Comparison of ENCODE assay signal across 33 cellular contexts in the genomic region with DNA sequence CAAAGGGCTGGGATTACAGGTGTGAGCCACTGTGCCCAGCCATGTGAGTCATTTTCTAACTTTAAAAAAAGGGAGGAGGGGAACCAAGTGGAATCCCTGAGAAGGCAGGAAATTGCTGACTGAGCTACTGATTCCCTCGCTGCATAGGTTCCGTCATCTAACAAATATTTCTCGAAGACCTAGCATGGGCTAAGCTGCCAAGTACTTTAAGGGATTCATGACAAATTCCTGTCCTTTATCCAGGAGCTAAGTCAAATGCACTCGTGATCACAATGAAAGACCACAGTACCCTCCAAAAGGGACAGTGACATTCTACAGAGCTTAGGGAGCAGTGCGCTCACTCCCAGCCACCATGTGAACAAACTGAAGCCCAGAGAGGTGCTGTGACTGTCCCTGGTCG.
"Had no signal": no experiment of that assay in that cellular context is flagged by ENCODE, and none has a peak within 500 bp of the region (broad histone marks: within the 10 kb centered on the region; RNA-seq: fewer than 3 reads in every experiment).

No MANE protein-coding gene starts in this region.

- H3K79me2 ChIP-seq: hepatocyte, parathyroid adenoma had no signal

- H3K27ac Mint-ChIP-seq: activated naive CD4-positive, alpha-beta T cell treated with anti-CD3 and anti-CD28 coated beads for 36 hours; activated naive CD8-positive, alpha-beta T cell treated with anti-CD3 and anti-CD28 coated beads for 36 hours; activated T-helper 1 cell treated with anti-CD3 and anti-CD28 coated beads, Interleukin-12 subunit alpha, Interleukin-12 subunit beta, Interleukin-2, Interleukin-4 antibody, amounts not matched to agents 30 ng/mL and 10 ng/mL and 1 ng/mL, durations not matched to agents 14 hours and 24 hours and 36 hours; naive thymus-derived CD8-positive, alpha-beta T cell had no signal

- H3K9me3 ChIP-seq: adrenal gland, colonic mucosa, gastrocnemius medialis had no signal

- H3K27me3 ChIP-seq: colonic mucosa, hepatocyte had no signal

- H2AFZ ChIP-seq: hepatocyte, parathyroid adenoma had no signal

- H3K4me1 Mint-ChIP-seq: activated naive CD8-positive, alpha-beta T cell treated with anti-CD3 and anti-CD28 coated beads for 36 hours; neural crest cell had no signal

- H3K36me3 Mint-ChIP-seq: activated naive CD8-positive, alpha-beta T cell treated with anti-CD3 and anti-CD28 coated beads for 36 hours; naive thymus-derived CD8-positive, alpha-beta T cell had no signal

- H3K27ac ChIP-seq: adrenal gland, body of pancreas, cardiac muscle cell, colonic mucosa, gastrocnemius medialis, hepatocyte, parathyroid adenoma, psoas muscle, suprapubic skin, tibial artery, upper lobe of right lung, VCaP had no signal

- H3K4me2 ChIP-seq: hepatocyte had no signal

- H3K4me1 ChIP-seq: adrenal gland, body of pancreas, colonic mucosa, gastrocnemius medialis, parathyroid adenoma, psoas muscle, suprapubic skin, tibial artery, upper lobe of right lung had no signal

- H3K4me3 Mint-ChIP-seq: activated naive CD4-positive, alpha-beta T cell treated with anti-CD3 and anti-CD28 coated beads for 36 hours; activated naive CD8-positive, alpha-beta T cell treated with anti-CD3 and anti-CD28 coated beads for 36 hours; activated T-helper 1 cell treated with anti-CD3 and anti-CD28 coated beads, Interleukin-12 subunit alpha, Interleukin-12 subunit beta, Interleukin-2, Interleukin-4 antibody, amounts not matched to agents 30 ng/mL and 10 ng/mL and 1 ng/mL, durations not matched to agents 14 hours and 24 hours and 36 hours; naive thymus-derived CD8-positive, alpha-beta T cell; neural crest cell had no signal

- ATAC-seq: activated CD4-positive, CD25-positive, alpha-beta regulatory T cell treated with anti-CD3 and anti-CD28 coated beads, Interleukin-2, amount 50 U/mL, for 24 hours; body of pancreas; gastrocnemius medialis; left cardiac atrium; naive thymus-derived CD8-positive, alpha-beta T cell; psoas muscle; upper lobe of right lung had no signal

- FAIRE-seq: TTC549 had no signal

- H3K9me3 Mint-ChIP-seq: activated naive CD8-positive, alpha-beta T cell treated with anti-CD3 and anti-CD28 coated beads for 36 hours; activated T-helper 1 cell treated with anti-CD3 and anti-CD28 coated beads, Interleukin-12 subunit alpha, Interleukin-12 subunit beta, Interleukin-2, Interleukin-4 antibody, amounts not matched to agents 30 ng/mL and 10 ng/mL and 1 ng/mL, durations not matched to agents 14 hours and 24 hours and 36 hours had no signal

- DNase-seq: activated CD4-positive, alpha-beta T cell treated with anti-CD3 and anti-CD28 coated beads for 48 hours; activated CD4-positive, alpha-beta T cell treated with anti-CD3 and anti-CD28 coated beads, Interleukin-2, amount 50 U/mL, for 48 hours; activated CD8-positive, alpha-beta memory T cell treated with anti-CD3 and anti-CD28 coated beads for 24 hours; activated effector memory CD4-positive, alpha-beta T cell treated with anti-CD3 and anti-CD28 coated beads, Interleukin-2, amount 50 U/mL, for 16 hours; activated naive CD4-positive, alpha-beta T cell treated with anti-CD3 and anti-CD28 coated beads for 36 hours; activated naive CD8-positive, alpha-beta T cell treated with anti-CD3 and anti-CD28 coated beads for 36 hours; activated T-cell treated with anti-CD3 and anti-CD28 coated beads, Interleukin-2, amount 50 U/mL, for 1 hour; adrenal gland; aorta; body of pancreas; cerebellar nuclear complex; colonic mucosa; dorsolateral prefrontal cortex; effector memory CD4-positive, alpha-beta T cell; gastrocnemius medialis; islet precursor cell; left cardiac atrium; naive thymus-derived CD8-positive, alpha-beta T cell; nucleus accumbens; psoas muscle; stimulated activated naive CD4-positive, alpha-beta T cell; T-helper 9 cell; tibial artery; upper lobe of right lung had no signal

- H3K4me3 ChIP-seq: adrenal gland, body of pancreas, cardiac muscle cell, colonic mucosa, dorsolateral prefrontal cortex, gastrocnemius medialis, hepatocyte, psoas muscle, suprapubic skin, tibial artery, upper lobe of right lung had no signal

- H3K36me3 ChIP-seq: adrenal gland, cardiac muscle cell, colonic mucosa, gastrocnemius medialis, suprapubic skin, tibial artery, upper lobe of right lung had no signal
